Comparison of ENCODE assay signal across 11 cellular contexts in the genomic region with DNA sequence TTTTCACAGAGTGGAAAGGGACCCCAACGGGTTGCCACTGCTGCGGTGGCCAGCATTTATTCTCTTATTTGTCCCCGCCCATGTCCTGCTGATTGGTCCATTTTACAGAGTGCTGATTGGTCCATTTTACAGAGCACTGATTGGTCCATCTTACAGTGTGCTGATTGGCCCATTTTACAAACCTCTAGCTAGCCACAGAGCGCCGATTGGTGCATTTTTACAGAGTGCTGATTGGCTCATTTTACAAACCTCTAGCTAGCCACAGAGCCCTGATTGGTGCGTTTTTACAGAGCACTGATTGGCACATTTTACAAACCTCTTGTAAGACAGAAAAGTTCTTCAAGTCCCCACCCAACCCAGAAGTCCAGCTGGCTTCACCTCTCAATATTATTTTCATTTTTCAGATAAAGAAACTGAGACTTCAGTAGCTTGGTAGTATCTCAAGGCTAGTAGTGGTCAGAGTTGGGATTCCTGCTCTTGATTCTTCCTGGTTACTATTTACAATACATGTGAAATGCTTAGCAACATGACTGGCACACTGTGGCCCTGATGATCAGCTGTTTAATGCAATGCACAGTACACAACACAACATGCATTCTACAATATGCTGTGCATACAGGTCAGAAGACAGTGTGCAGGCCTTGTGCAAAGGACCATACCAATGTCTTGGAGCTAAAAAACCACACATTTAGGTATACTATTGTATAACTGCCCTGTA.
DNase-seq lines count a peak whose midpoint lies in the region; ATAC-seq and TF ChIP-seq lines count a peak whose summit lies in the region.
"Had no signal": no experiment of that assay in that cellular context is flagged by ENCODE, and none has a peak within 500 bp of the region (broad histone marks: within the 10 kb centered on the region; RNA-seq: fewer than 3 reads in every experiment).

No MANE protein-coding gene starts in this region.

- no peaks in the 10 kb centered on the region for H3K27me3 Mint-ChIP-seq in brain

- DNase-seq in KG1 (lab: John Stamatoyannopoulos, UW) (no peak), NCI-H345 treated with DMSO at 0.1 percent for 48 hours (lab: John Stamatoyannopoulos, UW; ENCODE audit: unreplicated experiment) (no peak), NCI-H2171 treated with DMSO at 0.1 percent for 48 hours (lab: John Stamatoyannopoulos, UW) (no peak)
- DNase-seq: NCI-H510A, tibial artery had no signal

- ATAC-seq in GM18511 (IDR thresholded peaks at IDR 0.05; ENCODE audit: unreplicated experiment): peak; percentile 86
- ATAC-seq in GM21367 (IDR thresholded peaks at IDR 0.05; ENCODE audit: unreplicated experiment): peak; percentile 72
- ATAC-seq in HG03095 (IDR thresholded peaks at IDR 0.05; ENCODE audit: unreplicated experiment): peak; percentile 54
- ATAC-seq in HG02571 (IDR thresholded peaks at IDR 0.05; ENCODE audit: unreplicated experiment): no peak

- no peaks in the 10 kb centered on the region for H3K36me3 Mint-ChIP-seq in brain

- TF ChIP-seq CTCF in brain (conservative IDR thresholded peaks at IDR 0.05): no peak

- H3K4me1 Mint-ChIP-seq in brain: peaks cover 14% of the 10 kb centered on the region
- H3K4me1 Mint-ChIP-seq: neural crest cell had no signal

- peaks cover 4 to 34% (median 11%) of the 10 kb centered on the region in 5 experiments for H3K9me3 Mint-ChIP-seq in brain

- no peak overlapping the region for H3K4me3 Mint-ChIP-seq in brain
- H3K4me3 Mint-ChIP-seq: neural crest cell had no signal

- H3K27ac Mint-ChIP-seq in brain: peak overlapping the region in 3 of 5 experiments; percentile 22 to 73 (median 38)
